ENCODE assay signal across 1 cellular context in the genomic region with DNA sequence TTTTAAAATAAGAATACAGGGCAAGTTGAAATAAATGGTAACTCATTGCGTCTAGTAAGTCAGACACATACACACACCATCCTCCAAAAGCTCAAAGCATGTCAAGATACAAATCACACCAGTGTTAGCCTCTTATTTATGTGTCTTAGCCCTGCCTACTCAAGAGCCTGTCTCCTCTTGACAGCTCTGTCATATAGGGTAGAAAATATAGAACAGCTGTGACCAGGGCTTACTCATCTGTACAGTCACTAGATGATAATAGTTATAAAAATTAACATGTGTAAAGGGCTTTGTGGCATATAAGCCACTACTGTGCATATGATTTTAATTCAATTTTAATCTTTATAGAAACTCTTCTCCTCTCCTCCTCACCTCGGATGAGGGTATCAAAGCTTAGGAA. TPM values are rescaled to one million over a fixed set of nuclear protein-coding genes. Genes with fewer than 3 reads are reported as not detected.
"Had no signal": no experiment of that assay in that cellular context is flagged by ENCODE, and none has a peak within 500 bp of the region (broad histone marks: within the 10 kb centered on the region; RNA-seq: fewer than 3 reads in every experiment).

No MANE protein-coding gene starts in this region.

RNA-seq across cellular contexts. Expression of gene NUDT4B, which starts 7.7 kb away (rescaled TPM):
- total RNA-seq: PC-9 had no signal
